ENCODE assay signal across 2 cellular contexts in genomic region chr10:103193820-103194529, GRCh38.
TF ChIP-seq lines count a peak whose summit lies in the region.

No MANE protein-coding gene starts in this region.

TF ChIP-seq in IMR-90, 13 proteins besides CTCF, POLR2A, EP300 and RAD21:
- TF ChIP-seq USF2 (IDR thresholded peaks at IDR 0.05; ENCODE audit: low read depth, low read length), result no peak
- no peak for TF ChIP-seq SMC3 (IDR thresholded peaks at IDR 0.05; ENCODE audit: low read depth, low read length)
- TF ChIP-seq CEBPB (IDR thresholded peaks at IDR 0.05; ENCODE audit: low read depth, low read length), result no peak
- no peak for TF ChIP-seq CHD1 (IDR thresholded peaks at IDR 0.05; ENCODE audit: low read depth, low read length)
- TF ChIP-seq FOS (IDR thresholded peaks at IDR 0.05; ENCODE audit: low read depth, low read length), result no peak
- TF ChIP-seq BHLHE40 (IDR thresholded peaks at IDR 0.05; ENCODE audit: low read depth, low read length), result no peak
- TF ChIP-seq MAFK (IDR thresholded peaks at IDR 0.05; ENCODE audit: low read depth, low read length), result no peak
- TF ChIP-seq NFE2L2 (IDR thresholded peaks at IDR 0.05; ENCODE audit: low read depth, low read length), result no peak
- TF ChIP-seq RFX5 (IDR thresholded peaks at IDR 0.05; ENCODE audit: low read depth, low read length), result no peak
- TF ChIP-seq ELK1 (IDR thresholded peaks at IDR 0.05; ENCODE audit: borderline replicate concordance, low read depth, low read length), result no peak
- TF ChIP-seq RCOR1 (IDR thresholded peaks at IDR 0.05; ENCODE audit: insufficient replicate concordance, low read length), result no peak
- TF ChIP-seq MAZ (IDR thresholded peaks at IDR 0.05; ENCODE audit: borderline replicate concordance, low read depth, low read length), result no peak
- no peak for TF ChIP-seq MXI1 (IDR thresholded peaks at IDR 0.05; ENCODE audit: borderline replicate concordance, low read depth, low read length)

TF ChIP-seq in K562, 482 proteins besides CTCF, POLR2A, EP300 and RAD21 (continues in another document):
- no peak for TF ChIP-seq U2AF1 (optimal IDR thresholded peaks at IDR 0.05; ENCODE audit: low read depth, low read length)
- no peak for TF ChIP-seq NR2F6 (CRISPR knock-in tag; IDR thresholded peaks at IDR 0.05)
- no peak for TF ChIP-seq ZNF76 (CRISPR knock-in tag; IDR thresholded peaks at IDR 0.05; ENCODE audit: borderline replicate concordance)
- no peak for TF ChIP-seq GTF2E2 (tag; IDR thresholded peaks at IDR 0.05)
- TF ChIP-seq UBTF (IDR thresholded peaks at IDR 0.05; ENCODE audit: borderline replicate concordance in 1 of 2, low read depth in 2 of 2, low read length in 2 of 2), result 0 out of 4 replicates have a peak, but pooled peaks of 1 of the 2 experiments have one; percentile 30
- no peak for TF ChIP-seq ZNF395 (CRISPR knock-in tag; IDR thresholded peaks at IDR 0.05)
- TF ChIP-seq CC2D1A (IDR thresholded peaks at IDR 0.05), result no peak
- TF ChIP-seq CREM (IDR thresholded peaks at IDR 0.05; ENCODE audit: low read depth), result no peak
- TF ChIP-seq TEAD2 (tag; IDR thresholded peaks at IDR 0.05), result no peak
- TF ChIP-seq HDAC2 (IDR thresholded peaks at IDR 0.05), result peak; percentile 73
- no peak for TF ChIP-seq ZBTB49 (CRISPR knock-in tag; IDR thresholded peaks at IDR 0.05; ENCODE audit: borderline replicate concordance)
- TF ChIP-seq ZNF589 (CRISPR knock-in tag; IDR thresholded peaks at IDR 0.05; ENCODE audit: low read depth), result no peak
- TF ChIP-seq HDAC3 (IDR thresholded peaks at IDR 0.05; ENCODE audit: borderline replicate concordance, partially characterized antibody), result peak; percentile 37
- peak; percentile 97 for TF ChIP-seq KDM1A (IDR thresholded peaks at IDR 0.05)
- peak; percentile 35; the same call in 1 of the 2 replicates for TF ChIP-seq ATF7 (IDR thresholded peaks at IDR 0.05)
- TF ChIP-seq DPF2 (IDR thresholded peaks at IDR 0.05), result peak; percentile 79
- no peak for TF ChIP-seq ZNF77 (CRISPR knock-in tag; IDR thresholded peaks at IDR 0.05)
- TF ChIP-seq POLR2H (tag; IDR thresholded peaks at IDR 0.05; ENCODE audit: low read depth), result no peak
- no peak for TF ChIP-seq ZNF431 (CRISPR knock-in tag; IDR thresholded peaks at IDR 0.05)
- TF ChIP-seq TCF3 (CRISPR knock-in tag; IDR thresholded peaks at IDR 0.05), result peak; percentile 68
- TF ChIP-seq KAT8 (IDR thresholded peaks at IDR 0.05; ENCODE audit: low read depth), result no peak
- peak; percentile 51; the same call in 1 of the 2 replicates for TF ChIP-seq CXXC5 (CRISPR knock-in tag; IDR thresholded peaks at IDR 0.05)
- TF ChIP-seq POU5F1 (IDR thresholded peaks at IDR 0.05; ENCODE audit: borderline replicate concordance, low read depth, low read length, partially characterized antibody), result no peak
- TF ChIP-seq HNRNPL (IDR thresholded peaks at IDR 0.05; ENCODE audit: low read depth, low read length), result no peak
- TF ChIP-seq ZC3H11A (IDR thresholded peaks at IDR 0.05; ENCODE audit: low read depth, low read length), result no peak
- TF ChIP-seq ATF3 (IDR thresholded peaks at IDR 0.05), result peak; percentile 67; the same call in 1 of the 2 replicates
- TF ChIP-seq ATF3 (CRISPR knock-in tag; conservative IDR thresholded peaks at IDR 0.05), result no peak
- TF ChIP-seq CHAMP1 (IDR thresholded peaks at IDR 0.05), result 0 out of 2 replicates have a peak, but pooled peaks have one; percentile 45
- TF ChIP-seq TRIM25 (IDR thresholded peaks at IDR 0.05; ENCODE audit: borderline replicate concordance), result no peak
- no peak for TF ChIP-seq MYNN (IDR thresholded peaks at IDR 0.05)
- TF ChIP-seq MYNN (CRISPR knock-in tag; IDR thresholded peaks at IDR 0.05), result no peak
- no peak for TF ChIP-seq THAP12 (CRISPR knock-in tag; IDR thresholded peaks at IDR 0.05)
- peak; percentile 53; the same call in 1 of the 2 replicates for TF ChIP-seq POLR2AphosphoS5 (IDR thresholded peaks at IDR 0.05; ENCODE audit: control insufficient read depth, insufficient read depth, low read depth, low read length)
- 0 out of 2 replicates have a peak, but pooled peaks have one; percentile 48 for TF ChIP-seq ZBED1 (IDR thresholded peaks at IDR 0.05)
- no peak for TF ChIP-seq CGGBP1 (CRISPR knock-in tag; IDR thresholded peaks at IDR 0.05)
- 0 out of 2 replicates have a peak, but pooled peaks have one; percentile 58 for TF ChIP-seq CTBP1 (IDR thresholded peaks at IDR 0.05; ENCODE audit: borderline replicate concordance)
- no peak for TF ChIP-seq PATZ1 (CRISPR knock-in tag; IDR thresholded peaks at IDR 0.05; ENCODE audit: borderline replicate concordance)
- TF ChIP-seq SOX6 (IDR thresholded peaks at IDR 0.05), result peak; percentile 41; the same call in 1 of the 2 replicates
- no peak for TF ChIP-seq IFI16 (CRISPR knock-in tag; IDR thresholded peaks at IDR 0.05)
- no peak for TF ChIP-seq PHTF2 (CRISPR knock-in tag; IDR thresholded peaks at IDR 0.05)
- TF ChIP-seq KAT7 (CRISPR knock-in tag; IDR thresholded peaks at IDR 0.05; ENCODE audit: borderline replicate concordance), result no peak
- peak; percentile 72 for TF ChIP-seq CBFA2T2 (conservative IDR thresholded peaks at IDR 0.05)
- TF ChIP-seq IRF2 (CRISPR knock-in tag; IDR thresholded peaks at IDR 0.05), result no peak
- no peak for TF ChIP-seq XRCC3 (IDR thresholded peaks at IDR 0.05)
- no peak for TF ChIP-seq ELF1 (tag; IDR thresholded peaks at IDR 0.05)
- no peak for TF ChIP-seq FOS (IDR thresholded peaks at IDR 0.05; ENCODE audit: extremely low read depth, insufficient read length)
